18 cellular contexts compared by ENCODE assay signal in the genomic region with DNA sequence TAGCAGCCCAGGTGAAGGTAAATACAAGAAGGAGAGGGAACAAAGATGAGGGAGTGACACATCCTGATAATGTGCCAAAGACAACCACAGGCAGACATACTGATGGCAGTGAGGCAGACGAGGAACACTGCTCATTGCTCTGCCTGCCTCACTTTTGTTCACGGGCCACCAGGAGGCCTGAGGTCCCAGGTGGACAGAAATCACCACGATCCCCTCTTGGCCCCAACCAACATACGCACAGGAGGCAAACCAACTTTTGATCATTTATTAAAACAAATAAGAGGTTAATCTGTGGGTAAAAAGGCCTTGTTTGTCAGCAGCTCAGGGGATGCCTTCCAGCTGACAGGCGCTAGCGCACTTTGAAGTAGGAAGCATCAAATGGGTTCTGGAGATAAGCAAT. TPM values are rescaled to one million over a fixed set of nuclear protein-coding genes. Genes with fewer than 3 reads are reported as not detected.
DNase-seq lines count a peak whose midpoint lies in the region; ATAC-seq, FAIRE-seq and TF ChIP-seq lines count a peak whose summit lies in the region.
"Had no signal": no experiment of that assay in that cellular context is flagged by ENCODE, and none has a peak within 500 bp of the region (broad histone marks: within the 10 kb centered on the region; RNA-seq: fewer than 3 reads in every experiment).

No MANE protein-coding gene starts in this region.

- no peaks in the 10 kb centered on the region for H3K36me3 ChIP-seq in HepG2 (replicated peaks in 1 of 2; ENCODE audit: control insufficient read depth in 1 of 2, insufficient read depth in 2 of 2, low read length in 2 of 2)
- no peaks in the 10 kb centered on the region for H3K36me3 ChIP-seq in right lobe of liver
- H3K36me3 ChIP-seq in K562 (ENCODE audit: control insufficient read depth, insufficient read depth, low read length): no peaks in the 10 kb centered on the region
- no peaks in the 10 kb centered on the region for H3K36me3 ChIP-seq in Karpas-422 (ENCODE audit: insufficient read depth, low read length)
- H3K36me3 ChIP-seq: BLaER1, HAP-1 had no signal

- H4K20me1 ChIP-seq in HepG2 (ENCODE audit: insufficient read depth, low read length): no peaks in the 10 kb centered on the region
- H4K20me1 ChIP-seq in K562 (replicated peaks; ENCODE audit: control insufficient read depth, insufficient read depth, low read length): no peaks in the 10 kb centered on the region
- no peaks in the 10 kb centered on the region for H4K20me1 ChIP-seq in Karpas-422 (ENCODE audit: insufficient read depth, low read depth, low read length)
- H4K20me1 ChIP-seq: BLaER1 had no signal

- intact Hi-C loops in HepG2 (cut with micrococcal nuclease; ENCODE audit: unreplicated experiment): no loop called here
- intact Hi-C loops in right lobe of liver (cut with DNase I): no loop called here
- intact Hi-C loops in K562 (cut with micrococcal nuclease): no loop called here

- FAIRE-seq in HepG2 (lab: Jason Lieb, UNC) (no peak), K562 (lab: Jason Lieb, UNC) (no peak)
- FAIRE-seq: A549, GM12891 had no signal

- 16% methylated on average over 4 of the region's 6 CpGs for WGBS in HepG2 (ENCODE audit: low lambda C conversion rate)
- 51% methylated on average over 6 of the region's 6 CpGs for WGBS in right lobe of liver (ENCODE audit: insufficient coverage, low coverage, low lambda C conversion rate, missing lambda C conversion rate)
- WGBS in K562 (ENCODE audit: insufficient coverage, low coverage, missing lambda C conversion rate): 11% methylated on average over 6 of the region's 6 CpGs

- ATAC-seq in HepG2 (peak; percentile 77), right lobe of liver (no peak), K562 (peak; percentile 49; the same call in 2 of the 3 replicates), GM18873 (IDR thresholded peaks at IDR 0.05; ENCODE audit: low FRiP score, unreplicated experiment) (no peak)
- ATAC-seq: A549; CD8-positive, alpha-beta T cell had no signal

- H3K4me3 ChIP-seq in HepG2 (replicated peaks in 1 of 3; ENCODE audit: insufficient read depth in 1 of 3, low read depth in 2 of 3, low read length in 3 of 3) (no peak overlapping the region), right lobe of liver (no peak overlapping the region), K562 (no peak overlapping the region), Karpas-422 (ENCODE audit: low read length) (no peak overlapping the region)
- H3K4me3 ChIP-seq: A549, BLaER1, GM23248, HAP-1 had no signal

- H3K27me3 ChIP-seq in HepG2 (ENCODE audit: control insufficient read depth in 1 of 2, insufficient read depth in 2 of 2, low read length in 2 of 2) (no peaks in the 10 kb centered on the region), right lobe of liver (no peaks in the 10 kb centered on the region), K562 (ENCODE audit: control insufficient read depth in 2 of 2, insufficient read depth in 2 of 2, low read length in 2 of 2) (peaks cover 0 to 10% of the 10 kb centered on the region in 2 experiments; a peak in 1 of 5 replicates), Karpas-422 (ENCODE audit: low read length) (no peaks in the 10 kb centered on the region)
- H3K27me3 ChIP-seq: BLaER1 had no signal

- BruUV-seq in HepG2 (replicated peaks; lab: Mats Ljungman, UMichigan) (no TSS peak), K562 (replicated peaks; lab: Mats Ljungman, UMichigan) (no TSS peak)

- H3K9me3 ChIP-seq in HepG2 (ENCODE audit: low read length): no peaks in the 10 kb centered on the region
- no peaks in the 10 kb centered on the region for H3K9me3 ChIP-seq in right lobe of liver
- H3K9me3 ChIP-seq in K562 (replicated peaks; ENCODE audit: control insufficient read depth, insufficient read depth, low read depth, low read length): no peaks in the 10 kb centered on the region
- H3K9me3 ChIP-seq in Karpas-422 (ENCODE audit: low read length): no peaks in the 10 kb centered on the region
- H3K9me3 ChIP-seq: A549, HAP-1 had no signal

- H3K4me2 ChIP-seq in HepG2 (ENCODE audit: low read depth, low read length): no peak overlapping the region
- no peak overlapping the region for H3K4me2 ChIP-seq in K562 (ENCODE audit: insufficient read depth, low read length)
- no peak overlapping the region for H3K4me2 ChIP-seq in Karpas-422 (ENCODE audit: low read depth, low read length, poor library complexity, severe bottlenecking)
- H3K4me2 ChIP-seq: A549, BLaER1 had no signal

- TF ChIP-seq POLR2A in HepG2 (IDR thresholded peaks at IDR 0.05; ENCODE audit: insufficient read depth in 1 of 2, low read depth in 2 of 2, low read length in 2 of 2) (no peak), right lobe of liver (IDR thresholded peaks at IDR 0.05) (no peak), K562 (conservative IDR thresholded peaks at IDR 0.05) (no peak)

- TF ChIP-seq EP300 in HepG2 (IDR thresholded peaks at IDR 0.05; ENCODE audit: low read depth in 2 of 2, low read length in 2 of 2) (no peak), HepG2 (CRISPR knock-in tag; IDR thresholded peaks at IDR 0.05; ENCODE audit: borderline replicate concordance) (no peak), K562 (IDR thresholded peaks at IDR 0.05; ENCODE audit: low read length) (no peak)

- TF ChIP-seq CTCF in HepG2 (CRISPR knock-in tag; IDR thresholded peaks at IDR 0.05) (no peak), right lobe of liver (IDR thresholded peaks at IDR 0.05) (no peak), K562 (IDR thresholded peaks at IDR 0.05 in 2 of 3, conservative IDR thresholded peaks at IDR 0.05 in 1 of 3; ENCODE audit: insufficient read depth in 2 of 3, low read depth in 1 of 3, low read length in 3 of 3) (no peak)

- H3K79me2 ChIP-seq in HepG2 (ENCODE audit: insufficient read depth, low read length) (no peaks in the 10 kb centered on the region), K562 (ENCODE audit: control insufficient read depth, insufficient read depth, low read length) (no peaks in the 10 kb centered on the region), Karpas-422 (ENCODE audit: low read length) (no peaks in the 10 kb centered on the region)

- CTCF ChIA-PET in HepG2 (lab: Yijun Ruan, JAX; ENCODE audit: low intra/inter-chr PET ratio, low total read pairs): no interaction called here
- CTCF ChIA-PET in K562 (lab: Yijun Ruan, JAX; ENCODE audit: low intra/inter-chr PET ratio): no interaction called here

- H3K9ac ChIP-seq in HepG2 (ENCODE audit: insufficient read depth, low read depth, low read length) (no peak overlapping the region), K562 (ENCODE audit: insufficient read depth in 1 of 2, low read depth in 2 of 2, low read length in 2 of 2) (no peak overlapping the region), Karpas-422 (ENCODE audit: low read length) (no peak overlapping the region)
- H3K9ac ChIP-seq: BLaER1, GM23248 had no signal

- no peak overlapping the region for H3K27ac ChIP-seq in HepG2 (ENCODE audit: extremely low read length, insufficient read depth, low read length)
- H3K27ac ChIP-seq in right lobe of liver: no peak overlapping the region
- no peak overlapping the region for H3K27ac ChIP-seq in K562 (ENCODE audit: extremely low read depth, low read depth, low read length)
- H3K27ac ChIP-seq in Karpas-422 (ENCODE audit: low read length): no peak overlapping the region
- H3K27ac ChIP-seq: 22Rv1, A549, BLaER1, GM23248 had no signal

- DNase-seq in HepG2 (ENCODE audit: low spot score): peak; percentile 6
- DNase-seq in right lobe of liver: no peak
- DNase-seq in K562 (ENCODE audit: extremely low read depth in 1 of 4, low spot score in 3 of 4): no peak
- DNase-seq in kidney tubule cell (ENCODE audit: low spot score): peak; percentile 11
- DNase-seq in Karpas-422: no peak
- DNase-seq in RPMI8226: no peak
- DNase-seq: Calu3; CD8-positive, alpha-beta T cell; DMS79 treated with DMSO at 0.1 percent for 48 hours; GM23248 had no signal

- no peak overlapping the region for H2AFZ ChIP-seq in HepG2 (ENCODE audit: low read length)
- no peak overlapping the region for H2AFZ ChIP-seq in K562 (ENCODE audit: low read depth, low read length)
- no peak overlapping the region for H2AFZ ChIP-seq in Karpas-422 (ENCODE audit: low read length)
- H2AFZ ChIP-seq: GM23248 had no signal

- H3K9me2 ChIP-seq in Karpas-422 (replicated peaks; ENCODE audit: insufficient read depth, low read length): no peaks in the 10 kb centered on the region

- H3K9me1 ChIP-seq in K562 (ENCODE audit: control insufficient read depth, insufficient read depth, low read length): no peaks in the 10 kb centered on the region

- POLR2A ChIA-PET in HepG2 (lab: Yijun Ruan, JAX) (no interaction called here), K562 (lab: Yijun Ruan, JAX) (no interaction called here)

- in situ Hi-C loops in HepG2 (cut with HindIII; ENCODE audit: extremely low pct_ligation_motif_present, low pct_unique_long_range_greater_than_20kb): no loop called here
- in situ Hi-C loops in K562 (cut with MboI): no loop called here

- no peak for TF ChIP-seq RAD21 in HepG2 (CRISPR knock-in tag; IDR thresholded peaks at IDR 0.05)
- no peak for TF ChIP-seq RAD21 in K562 (CRISPR knock-in tag; conservative IDR thresholded peaks at IDR 0.05 in 1 of 2, IDR thresholded peaks at IDR 0.05 in 1 of 2)

- H3K4me1 ChIP-seq in HepG2 (ENCODE audit: insufficient read depth, low read length) (no peaks in the 10 kb centered on the region), right lobe of liver (no peaks in the 10 kb centered on the region), K562 (replicated peaks in 1 of 2; ENCODE audit: control insufficient read depth in 2 of 2, insufficient read depth in 2 of 2, low read length in 2 of 2) (no peaks in the 10 kb centered on the region; a peak in 2 of 5 replicates), Karpas-422 (ENCODE audit: low read length) (no peaks in the 10 kb centered on the region)
- H3K4me1 ChIP-seq: A549, HAP-1 had no signal

RNA-seq across cellular contexts. Expression of gene ALG1L2, which starts 4.2 kb away (rescaled TPM):
- 0.55 TPM in 1 of 2 replicates, not detected in the other for total RNA-seq in HepG2 (2016; rRNA removed; fragmentation: Illumina TruSeq; extraction: Trizol)
- total RNA-seq in HepG2 (2016; cell fraction: cytosol; rRNA removed; fragmentation: Illumina TruSeq; extraction: Trizol; ENCODE audit: low read depth): 0.79 and 0.81 TPM in 2 replicates
- 0.43 and 0.52 TPM in 2 replicates for total RNA-seq in HepG2 (2016; cell fraction: insoluble cytoplasmic fraction; rRNA removed; fragmentation: Illumina TruSeq; extraction: Trizol)
- total RNA-seq in HepG2 (2016; cell fraction: membrane; rRNA removed; fragmentation: Illumina TruSeq; extraction: Trizol): 0.83 TPM in 1 of 2 replicates, not detected in the other
- 0.81 and 1.7 TPM in 2 replicates for total RNA-seq in HepG2 (2016; cell fraction: nucleus; rRNA removed; fragmentation: Illumina TruSeq; extraction: Trizol)
- polyA plus RNA-seq in HepG2 (2011; rRNA removed): 0.13 and 0.24 TPM in 2 replicates
- polyA plus RNA-seq in HepG2 (2011; cell fraction: cytosol; rRNA removed): not detected in 2 replicates
- polyA plus RNA-seq in HepG2 (2011; cell fraction: nucleus; rRNA removed): not detected in 2 replicates
- polyA plus RNA-seq in HepG2 (2012): 0.23 and 0.43 TPM in 2 replicates
- 0.23 TPM in 1 of 2 replicates, not detected in the other for polyA plus RNA-seq in HepG2 (2016; cell fraction: cytosol; fragmentation: Illumina TruSeq; extraction: Trizol; ENCODE audit: low read depth)
- polyA plus RNA-seq in HepG2 (2016; cell fraction: insoluble cytoplasmic fraction; fragmentation: Illumina TruSeq; extraction: Trizol; ENCODE audit: low read depth): not detected in 2 replicates
- not detected in 2 replicates for polyA plus RNA-seq in HepG2 (2016; cell fraction: membrane; fragmentation: Illumina TruSeq; extraction: Trizol; ENCODE audit: low read depth)
- polyA plus RNA-seq in HepG2 (2016; cell fraction: nucleus; fragmentation: Illumina TruSeq; extraction: Trizol; ENCODE audit: insufficient read depth, low read depth): 1.1 TPM in 1 of 2 replicates, not detected in the other
- polyA minus RNA-seq in HepG2 (2011; rRNA and poly(A)+ RNA removed; ENCODE audit: low replicate concordance): not detected in 2 replicates
- not detected in 2 replicates for polyA minus RNA-seq in HepG2 (2011; cell fraction: cytosol; rRNA and poly(A)+ RNA removed)
- 1.7 TPM in 1 of 2 replicates, not detected in the other for polyA minus RNA-seq in HepG2 (2011; cell fraction: nucleus; rRNA and poly(A)+ RNA removed)
- total RNA-seq in right lobe of liver: 1 to 10 TPM in 1 of 6 experiments, under 1 TPM in 1, not detected in 4; 0.61 to 1.3 TPM
- 2.1 and 2.9 TPM in 2 replicates for total RNA-seq in K562 (2011; cell fraction: chromatin; rRNA removed; ENCODE audit: low replicate concordance)
- 1.5 TPM in 1 of 2 replicates, not detected in the other for total RNA-seq in K562 (2011; cell fraction: nucleolus; rRNA removed)
- 1.2 and 4.7 TPM in 2 replicates for total RNA-seq in K562 (2011; cell fraction: nucleoplasm; rRNA removed)
- 1.1 TPM in 1 of 2 replicates, not detected in the other for total RNA-seq in K562 (2014; rRNA removed)
- 0.44 and 0.64 TPM in 2 replicates for total RNA-seq in K562 (2014; rRNA removed; fragmentation: Illumina TruSeq; extraction: Trizol)
- total RNA-seq in K562 (2015; rRNA removed; fragmentation: Illumina TruSeq; extraction: Trizol): 0.34 TPM in 1 of 2 replicates, not detected in the other
- total RNA-seq in K562 (2021): 0.53 TPM in 1 of 2 replicates, not detected in the other
- polyA plus RNA-seq in K562 (2011; rRNA removed): 0.26 TPM in 2 replicates
- polyA plus RNA-seq in K562 (2011; cell fraction: cytosol; rRNA removed): not detected in 2 replicates
- 0.25 and 0.28 TPM in 2 replicates for polyA plus RNA-seq in K562 (2011; cell fraction: nucleus; rRNA removed)
- 0.14 and 0.18 TPM in 2 replicates for polyA plus RNA-seq in K562 (2012)
- 0.25 TPM in 1 of 2 replicates, not detected in the other for polyA plus RNA-seq in K562 (2014; fragmentation: Illumina TruSeq; extraction: Trizol)
- polyA plus RNA-seq in K562 (2014; fragmentation: Nextera tagmentation; extraction: Ambion mirVana): under 1 TPM in 1 of 2 experiments, not detected in 1; 0.10 TPM
- 0.33 and 0.46 TPM in 2 replicates for polyA plus RNA-seq in K562 (2014; rRNA removed)
- 0.72 TPM in 1 of 2 replicates, not detected in the other for polyA minus RNA-seq in K562 (2011; rRNA and poly(A)+ RNA removed)
- not detected in 2 replicates for polyA minus RNA-seq in K562 (2011; cell fraction: cytosol; rRNA and poly(A)+ RNA removed)
- polyA minus RNA-seq in K562 (2011; cell fraction: nucleus; rRNA and poly(A)+ RNA removed): 1.3 TPM in 2 replicates
- total RNA-seq in Karpas-422 (2014; rRNA removed; shearing (Covaris generic); ENCODE audit: low replicate concordance): not detected in 2 replicates
- total RNA-seq: CD8-positive, alpha-beta T cell; G401; GM23248; H4 had no signal
- polyA plus RNA-seq: A549 had no signal

Comparison
In these comparisons a context has a peak if more than half of its experiments do, and no peak if none do; other contexts are left out.
1. ATAC-seq: peak in HepG2 (single experiment) and K562 (single experiment); none in right lobe of liver (0 of 4) and GM18873 (single experiment).
2. DNase-seq: peak in HepG2 (single experiment) and kidney tubule cell (single experiment); none in right lobe of liver (0 of 3), K562 (0 of 4), Karpas-422 (single experiment) and RPMI8226 (single experiment).
3. Of the 241 proteins assayed by ChIP-seq in both HepG2 and K562: peak only in HepG2: HMG20A and TCF7; only in K562: none; in both: none; in neither: 239.